7 cellular contexts compared by ENCODE assay signal in genomic region chr4:48905363-48906015, GRCh38. TPM values are rescaled to one million over a fixed set of nuclear protein-coding genes. Genes with fewer than 3 reads are reported as not detected.
A peak's percentile ranks its signal among the peaks of the same experiment; 100 is the strongest.
DNase-seq lines count a peak whose midpoint lies in the region; ATAC-seq and TF ChIP-seq lines count a peak whose summit lies in the region.

No MANE protein-coding gene starts in this region.

- H3K4me1 ChIP-seq in Peyer's patch (peaks cover 0 to 16% (median 2%) of the 10 kb centered on the region in 4 donors), fibroblast of lung (ENCODE audit: control insufficient read depth, extremely low read depth, insufficient read depth, low read length) (peaks cover 6% of the 10 kb centered on the region), rectal smooth muscle tissue (ENCODE audit: control insufficient read depth, insufficient read depth, low read length) (no peaks in the 10 kb centered on the region)

- peak overlapping the region; percentile 77 to 84 (median 80) for H3K27ac ChIP-seq in Peyer's patch
- H3K27ac ChIP-seq in fibroblast of lung (ENCODE audit: insufficient read depth, low read length) = no peak overlapping the region
- H3K27ac ChIP-seq in rectal smooth muscle tissue (ENCODE audit: low read depth, low read length) = no peak overlapping the region

- no peak for ATAC-seq in GM21423 (IDR thresholded peaks at IDR 0.05; ENCODE audit: unreplicated experiment)

- peak in 2 of 3 donors; percentile 65 to 67 for DNase-seq in Peyer's patch
- peak; percentile 43 to 77 for DNase-seq in fibroblast of lung (ENCODE audit: low read depth in 2 of 2)
- DNase-seq in GM20000 (ENCODE audit: low spot score) = no peak
- DNase-seq in GOT3 (lab: John Stamatoyannopoulos, UW) = no peak

- no peak overlapping the region for H3K9ac ChIP-seq in fibroblast of lung (ENCODE audit: insufficient read depth, low read length)
- peak overlapping the region; percentile 5 for H3K9ac ChIP-seq in rectal smooth muscle tissue (ENCODE audit: low read length)

- H3K9me3 ChIP-seq in Peyer's patch (no peaks in the 10 kb centered on the region), fibroblast of lung (ENCODE audit: control insufficient read depth, insufficient read depth, low read depth, low read length) (no peaks in the 10 kb centered on the region)

- H2AFZ ChIP-seq in fibroblast of lung (ENCODE audit: low read length) = no peak overlapping the region

- TF ChIP-seq CTCF in GM12874 (IDR thresholded peaks at IDR 0.05; ENCODE audit: insufficient read depth, low read depth, low read length) (peak; percentile 19; the same call in 1 of the 2 replicates), Peyer's patch (IDR thresholded peaks at IDR 0.05) (peak in 3 of 6 experiments; percentile 37 to 53 (median 39)), fibroblast of lung (conservative IDR thresholded peaks at IDR 0.05 in 1 of 2, IDR thresholded peaks at IDR 0.05 in 1 of 2; ENCODE audit: low read depth in 1 of 2, low read length in 2 of 2) (peak in 1 of 2 donors; percentile 23), GM20000 (IDR thresholded peaks at IDR 0.05; ENCODE audit: extremely low read depth, missing control alignments) (no peak)

- H4K20me1 ChIP-seq in fibroblast of lung (ENCODE audit: control insufficient read depth, extremely low read depth, insufficient read depth, low read length) = no peaks in the 10 kb centered on the region

- TF ChIP-seq POLR2A in Peyer's patch (IDR thresholded peaks at IDR 0.05) = no peak

- H3K36me3 ChIP-seq in Peyer's patch = peaks cover 0 to 35% (median 0%) of the 10 kb centered on the region in 3 donors
- H3K36me3 ChIP-seq in fibroblast of lung (ENCODE audit: control insufficient read depth, insufficient read depth, low read length) = no peaks in the 10 kb centered on the region
- peaks cover 3% of the 10 kb centered on the region for H3K36me3 ChIP-seq in rectal smooth muscle tissue (ENCODE audit: control insufficient read depth, insufficient read depth, low read length)

- H3K4me2 ChIP-seq in fibroblast of lung (ENCODE audit: extremely low read depth, insufficient read depth, low read length) = peak overlapping the region; percentile 79

- H3K79me2 ChIP-seq in fibroblast of lung (ENCODE audit: control insufficient read depth, insufficient read depth, low read length) = no peaks in the 10 kb centered on the region

- H3K27me3 ChIP-seq in Peyer's patch (no peaks in the 10 kb centered on the region), fibroblast of lung (ENCODE audit: control insufficient read depth, insufficient read depth, low read length) (no peaks in the 10 kb centered on the region), rectal smooth muscle tissue (ENCODE audit: control insufficient read depth, insufficient read depth, low read length) (no peaks in the 10 kb centered on the region)

- peak overlapping the region; percentile 84 to 95 (median 88) for H3K4me3 ChIP-seq in Peyer's patch
- peak overlapping the region; percentile 25 to 58 (median 48) for H3K4me3 ChIP-seq in fibroblast of lung (replicated peaks in 1 of 4; ENCODE audit: control extremely low read depth in 1 of 4, insufficient read depth in 1 of 4, low read depth in 3 of 4, low read length in 4 of 4)
- peak overlapping the region; percentile 74 for H3K4me3 ChIP-seq in rectal smooth muscle tissue (ENCODE audit: low read length)

RNA-seq across cellular contexts. Expression of gene OCIAD2, which starts 1.1 kb away (rescaled TPM):
- total RNA-seq in Peyer's patch = 100 to 1,000 TPM in 1 of 4 donors, 10 to 100 TPM in 3; 53.4 to 107 (median 65.7) TPM
- total RNA-seq in fibroblast of lung = 20.5 and 34.0 TPM in 2 replicates
- 20.3 and 36.5 TPM in 2 replicates for polyA plus RNA-seq in fibroblast of lung
- polyA plus RNA-seq in fibroblast of lung (2012) = 26.7 and 47.6 TPM in 2 replicates
- 0.93 and 1.2 TPM in 2 replicates for polyA minus RNA-seq in fibroblast of lung (ENCODE audit: low replicate concordance)

Comparison
In these comparisons a context has a peak if more than half of its experiments do, and no peak if none do; other contexts are left out.
1. DNase-seq: peak in Peyer's patch (2 of 3) and fibroblast of lung (2 of 2); none in GM20000 (single experiment) and GOT3 (single experiment).
2. H3K27ac ChIP-seq: peak in Peyer's patch (4 of 4); none in fibroblast of lung (single experiment) and rectal smooth muscle tissue (single experiment).
3. Peak in every context shown above with its lines, with median percentiles within 50 percentile points of each other: H3K4me3 ChIP-seq.